Comparison of ENCODE assay signal across 8 cellular contexts in the genomic region with DNA sequence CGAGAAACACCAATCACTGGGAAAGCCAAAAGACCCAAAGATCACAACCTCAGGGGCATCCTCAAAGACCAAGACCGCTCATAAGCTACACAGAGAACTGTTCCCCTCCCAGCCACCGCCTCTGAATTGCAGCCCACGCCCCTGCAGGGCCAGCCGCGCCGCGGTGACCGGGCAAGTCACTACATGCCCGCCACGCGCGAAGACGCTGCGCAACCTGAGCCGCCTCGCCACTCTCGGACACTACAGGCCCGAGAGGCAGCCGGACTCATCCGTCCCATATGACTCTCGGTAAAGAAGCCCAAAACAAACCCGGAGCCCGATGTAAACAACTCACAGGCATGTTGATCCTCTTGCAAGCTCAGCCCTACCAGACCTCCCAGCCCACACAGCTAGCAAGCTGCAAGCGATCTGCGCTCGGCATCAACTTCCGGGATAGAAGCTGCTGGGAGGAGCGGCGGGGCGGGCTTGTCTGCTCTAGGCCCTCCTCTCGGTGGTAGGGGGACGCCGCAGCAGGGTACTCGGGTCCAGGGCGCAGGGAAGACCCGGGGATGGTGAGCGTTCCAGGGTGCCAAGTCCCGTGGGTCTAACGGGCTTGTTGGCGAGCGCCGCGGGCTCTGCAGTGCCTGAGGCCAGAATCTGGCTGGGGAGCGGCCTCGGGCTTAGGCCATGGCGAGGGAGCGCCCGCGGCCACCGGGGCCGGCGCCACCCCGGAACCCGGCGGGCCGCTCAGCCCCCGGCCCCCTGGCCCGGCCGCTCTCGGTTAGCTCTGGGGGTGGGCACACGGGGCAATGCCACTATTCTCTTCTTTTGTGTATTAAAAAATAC. TPM values are rescaled to one million over a fixed set of nuclear protein-coding genes. Genes with fewer than 3 reads are reported as not detected.
DNase-seq lines count a peak whose midpoint lies in the region; ATAC-seq and TF ChIP-seq lines count a peak whose summit lies in the region.

A gene (minus strand): TSS at position 412 of the 825 bp plus-strand sequence. CDS start 72 bp downstream, at position 340.

- H3K9me3 ChIP-seq in IMR-90 (ENCODE audit: control insufficient read depth, insufficient read depth, low read length) (no peaks in the 10 kb centered on the region), OCI-LY7 (ENCODE audit: low read length) (no peaks in the 10 kb centered on the region), mononuclear cell (ENCODE audit: low read depth, low read length) (no peaks in the 10 kb centered on the region)

- H4K91ac ChIP-seq in IMR-90 (ENCODE audit: insufficient read depth, low read depth, low read length) = peak within 1 kb of the TSS; percentile 94

- H3K79me1 ChIP-seq in IMR-90 (ENCODE audit: low read depth in 1 of 2, low read length in 2 of 2) = peaks cover 9 to 35% of the 10 kb centered on the region in 2 experiments

- CTCF ChIA-PET in IMR-90 (lab: Yijun Ruan, JAX) = interaction anchor here (0.6 kb wide), 2 partner anchors 22 to 98 kb away, joined by 3 to 5 read pairs; no protein-coding TSS in a partner anchor
- CTCF ChIA-PET in OCI-LY7 (lab: Charles Lee; ENCODE audit: unreplicated experiment) = interaction anchor here (0.6 kb wide), 1 partner anchor 424 kb away, joined by 4 read pairs; no protein-coding TSS in a partner anchor

- WGBS in IMR-90 (ENCODE audit: extremely low coverage in 2 of 2, insufficient read length in 1 of 2), 2 experiments = 0% methylated on average over 24 of the region's 62 CpGs; no CpG with 5 or more reads in 1 of the 2 experiments

- dilution Hi-C loops in IMR-90 (cut with HindIII; ENCODE audit: low sequenced_read_pairs, unreplicated experiment) = no loop called here

- TF ChIP-seq RAD21 in IMR-90 (IDR thresholded peaks at IDR 0.05; ENCODE audit: low read length) = no peak; the same call in 1 of the 2 replicates

- H3K27me3 ChIP-seq in IMR-90 (ENCODE audit: control insufficient read depth, insufficient read depth, low read length) = no peaks in the 10 kb centered on the region
- H3K27me3 ChIP-seq in mononuclear cell (ENCODE audit: insufficient read depth, low read length) = no peaks in the 10 kb centered on the region

- H3K23ac ChIP-seq in IMR-90 (ENCODE audit: low read depth, low read length) = peak within 1 kb of the TSS; percentile 100

- peaks cover 16% of the 10 kb centered on the region; the same call in 1 of the 2 replicates for H3K79me2 ChIP-seq in OCI-LY7 (ENCODE audit: insufficient read depth, low read depth, low read length)

- 0 out of 2 replicates have a peak, but pooled peaks cover 3% of the 10 kb centered on the region for H3K9me1 ChIP-seq in IMR-90 (ENCODE audit: insufficient read depth, low read length)

- H3K14ac ChIP-seq in IMR-90 (replicated peaks; ENCODE audit: low read depth, low read length) = peak within 1 kb of the TSS; percentile 98

- H3K4me1 ChIP-seq in IMR-90 (ENCODE audit: control insufficient read depth, insufficient read depth, low read length) = peaks cover 2% of the 10 kb centered on the region
- H3K4me1 ChIP-seq in OCI-LY7 (ENCODE audit: insufficient read depth, low read length, poor library complexity, severe bottlenecking) = peaks cover 16% of the 10 kb centered on the region
- peaks cover 13% of the 10 kb centered on the region for H3K4me1 ChIP-seq in mononuclear cell (ENCODE audit: insufficient read depth, low read length)

- intact Hi-C loops in IMR-90 (cut with micrococcal nuclease) = loop anchor here (2.0 to 5.0 kb wide), 6 partner anchors 35 to 246 kb away; a partner anchor contains a TSS
- intact Hi-C loops in OCI-LY7 (cut with micrococcal nuclease; ENCODE audit: unreplicated experiment) = loop anchor here (1.0 to 10.0 kb wide), 4 partner anchors 32 to 248 kb away; a partner anchor contains a TSS

- H4K20me1 ChIP-seq in IMR-90 (ENCODE audit: insufficient read depth, low read length) = no peaks in the 10 kb centered on the region
- H4K20me1 ChIP-seq in OCI-LY7 (ENCODE audit: insufficient read depth, low read length) = no peaks in the 10 kb centered on the region

- peak within 1 kb of the TSS; percentile 91 for H2BK5ac ChIP-seq in IMR-90 (ENCODE audit: low read depth, low read length, poor library complexity, severe bottlenecking)

- no peaks in the 10 kb centered on the region for H3K9me2 ChIP-seq in OCI-LY7 (ENCODE audit: insufficient read depth, low read length)

- peak within 1 kb of the TSS; percentile 95 for H3K27ac ChIP-seq in IMR-90 (ENCODE audit: insufficient read depth, low read length)
- peak within 1 kb of the TSS; percentile 67 for H3K27ac ChIP-seq in OCI-LY7 (ENCODE audit: low read depth, low read length, poor library complexity, severe bottlenecking)

- H3K4me3 ChIP-seq in IMR-90 (ENCODE audit: insufficient read depth, low read depth, low read length) (peak within 1 kb of the TSS; percentile 97), OCI-LY7 (ENCODE audit: low read depth, low read length, poor library complexity, severe bottlenecking) (peak within 1 kb of the TSS; percentile 86), mononuclear cell (ENCODE audit: low read length) (peak within 1 kb of the TSS; percentile 99)

- in situ Hi-C loops in IMR-90 (cut with MboI; ENCODE audit: low sequenced_read_pairs) = loop anchor here (25.0 kb wide), 1 partner anchor 255 kb away; no protein-coding TSS in a partner anchor

- peak within 1 kb of the TSS; percentile 46 for H2BK20ac ChIP-seq in IMR-90 (ENCODE audit: low read depth, low read length)

- H3K9ac ChIP-seq in IMR-90 (ENCODE audit: low read depth, low read length) = peak within 1 kb of the TSS; percentile 97

- POLR2A ChIA-PET in IMR-90 (lab: Charles Lee; ENCODE audit: unreplicated experiment) = interaction anchor here (0.5 to 1.2 kb wide), 8 partner anchors 8 to 293 kb away, joined by 3 to 9 read pairs (median 4); a partner anchor contains a TSS
- POLR2A ChIA-PET in OCI-LY7 (lab: Charles Lee) = interaction anchor here (0.6 to 1.8 kb wide), 9 partner anchors 9 to 317 kb away, joined by 3 to 11 read pairs (median 4); a partner anchor contains a TSS

- TF ChIP-seq CTCF in IMR-90 (conservative IDR thresholded peaks at IDR 0.05; ENCODE audit: low read depth, low read length) (no peak), OCI-LY7 (conservative IDR thresholded peaks at IDR 0.05; ENCODE audit: low read length) (no peak)

- BruUV-seq in IMR-90 (replicated peaks; lab: Mats Ljungman, UMichigan) (TSS peak; percentile 83), OCI-LY7 (replicated peaks; lab: Mats Ljungman, UMichigan) (TSS peak; percentile 75)

- peak within 1 kb of the TSS; percentile 53 to 95 for H4K8ac ChIP-seq in IMR-90 (ENCODE audit: low read depth in 2 of 2, low read length in 2 of 2)

- H3K18ac ChIP-seq in IMR-90 (ENCODE audit: low read depth, low read length) = peak within 1 kb of the TSS; percentile 100

- H2AK5ac ChIP-seq in IMR-90 (ENCODE audit: low read depth, low read length) = peak within 1 kb of the TSS; percentile 83

- H2BK15ac ChIP-seq in IMR-90 (ENCODE audit: low read depth, low read length) = peak within 1 kb of the TSS; percentile 71; the same call in 2 of the 3 replicates

- peak within 1 kb of the TSS; percentile 98 for H3K56ac ChIP-seq in IMR-90 (ENCODE audit: extremely low read depth, insufficient read depth, low read length)

- ATAC-seq in GM21528 (IDR thresholded peaks at IDR 0.05; ENCODE audit: low FRiP score, unreplicated experiment) = peak; percentile 97
- peak; percentile 95 for ATAC-seq in IMR-90 (ENCODE audit: low read depth)

- peak; percentile 92 for DNase-seq in DMS 273 (lab: John Stamatoyannopoulos, UW; ENCODE audit: unreplicated experiment)
- peak; percentile 95 for DNase-seq in IMR-90
- DNase-seq in OCI-LY7 (ENCODE audit: low spot score) = peak; percentile 93
- DNase-seq in activated T-cell treated with anti-CD3 and anti-CD28 coated beads for 1 hour (ENCODE audit: low read depth) = peak; percentile 79
- DNase-seq in epidermal melanocyte (ENCODE audit: insufficient read length, low spot score) = peak; percentile 79
- peak; percentile 78 to 85 for DNase-seq in stimulated activated CD8-positive, alpha-beta memory T cell treated with anti-CD3 and anti-CD28 coated beads, Interleukin-2, amount 100 ng/mL, for 48 hours (ENCODE audit: low read depth in 2 of 2)

- H4K5ac ChIP-seq in IMR-90 (ENCODE audit: low read depth, low read length) = peak within 1 kb of the TSS; percentile 99

- H3K36me3 ChIP-seq in IMR-90 (ENCODE audit: control insufficient read depth, insufficient read depth, low read length) = peaks cover 12% of the 10 kb centered on the region
- H3K36me3 ChIP-seq in OCI-LY7 (ENCODE audit: insufficient read depth, low read length) = peaks cover 5% of the 10 kb centered on the region; the same call in 1 of the 2 replicates

- H2AFZ ChIP-seq in IMR-90 (replicated peaks; ENCODE audit: low read length, poor library complexity) (peak within 1 kb of the TSS; percentile 94), OCI-LY7 (ENCODE audit: low read length) (peak within 1 kb of the TSS; percentile 93)

- H3K4me2 ChIP-seq in IMR-90 (ENCODE audit: low read depth, low read length) (peak within 1 kb of the TSS; percentile 100), OCI-LY7 (ENCODE audit: low read length) (peak within 1 kb of the TSS; percentile 89)

- H2AK9ac ChIP-seq in IMR-90 (replicated peaks; ENCODE audit: low read depth, low read length, poor library complexity) = peak within 1 kb of the TSS; percentile 100

- TF ChIP-seq POLR2A in IMR-90 (IDR thresholded peaks at IDR 0.05; ENCODE audit: low read depth, low read length) = peak; percentile 93

- H3K4ac ChIP-seq in IMR-90 (ENCODE audit: low read depth, low read length) = peak within 1 kb of the TSS; percentile 99

- peak within 1 kb of the TSS; percentile 84 for H2BK120ac ChIP-seq in IMR-90 (ENCODE audit: low read depth, low read length)

TF ChIP-seq in IMR-90, 13 proteins besides CTCF, POLR2A, EP300 and RAD21 (continues in another document):
- TF ChIP-seq MXI1 (IDR thresholded peaks at IDR 0.05; ENCODE audit: borderline replicate concordance, low read depth, low read length) (peak; percentile 64; the same call in 1 of the 2 replicates), CEBPB (IDR thresholded peaks at IDR 0.05; ENCODE audit: low read depth, low read length) (no peak; the same call in 1 of the 2 replicates)
- TF ChIP-seq, protein P1, sequence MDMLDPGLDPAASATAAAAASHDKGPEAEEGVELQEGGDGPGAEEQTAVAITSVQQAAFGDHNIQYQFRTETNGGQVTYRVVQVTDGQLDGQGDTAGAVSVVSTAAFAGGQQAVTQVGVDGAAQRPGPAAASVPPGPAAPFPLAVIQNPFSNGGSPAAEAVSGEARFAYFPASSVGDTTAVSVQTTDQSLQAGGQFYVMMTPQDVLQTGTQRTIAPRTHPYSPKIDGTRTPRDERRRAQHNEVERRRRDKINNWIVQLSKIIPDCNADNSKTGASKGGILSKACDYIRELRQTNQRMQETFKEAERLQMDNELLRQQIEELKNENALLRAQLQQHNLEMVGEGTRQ (IDR thresholded peaks at IDR 0.05; ENCODE audit: low read depth, low read length) = no peak

RNA-seq across cellular contexts. Expression of the gene that starts here (rescaled TPM):
- total RNA-seq in IMR-90 (2012; rRNA removed) (53.1 and 64.7 TPM in 2 replicates), OCI-LY7 (2022) (60.3 and 77.1 TPM in 2 replicates), mononuclear cell (35.6 TPM)
- polyA plus RNA-seq in IMR-90 (2012; rRNA removed) = 302 and 361 TPM in 2 replicates
- polyA plus RNA-seq in IMR-90 (2012; cell fraction: cytosol; rRNA removed) = 13.0 and 33.3 TPM in 2 replicates
- polyA plus RNA-seq in IMR-90 (2012; cell fraction: nucleus; rRNA removed; ENCODE audit: low replicate concordance) = 11.4 and 110 TPM in 2 replicates
- total RNA-seq in OCI-LY7 (2014; rRNA removed; shearing (Covaris generic)) = 41.3 and 55.5 TPM in 2 replicates

Comparison
In these comparisons a context has a peak if more than half of its experiments do, and no peak if none do; other contexts are left out.
1. Peak in every context shown above with its lines: DNase-seq, ATAC-seq, H3K4me3 ChIP-seq and H3K27ac ChIP-seq.